Comparison of ENCODE assay signal across 1 cellular context in the genomic region with DNA sequence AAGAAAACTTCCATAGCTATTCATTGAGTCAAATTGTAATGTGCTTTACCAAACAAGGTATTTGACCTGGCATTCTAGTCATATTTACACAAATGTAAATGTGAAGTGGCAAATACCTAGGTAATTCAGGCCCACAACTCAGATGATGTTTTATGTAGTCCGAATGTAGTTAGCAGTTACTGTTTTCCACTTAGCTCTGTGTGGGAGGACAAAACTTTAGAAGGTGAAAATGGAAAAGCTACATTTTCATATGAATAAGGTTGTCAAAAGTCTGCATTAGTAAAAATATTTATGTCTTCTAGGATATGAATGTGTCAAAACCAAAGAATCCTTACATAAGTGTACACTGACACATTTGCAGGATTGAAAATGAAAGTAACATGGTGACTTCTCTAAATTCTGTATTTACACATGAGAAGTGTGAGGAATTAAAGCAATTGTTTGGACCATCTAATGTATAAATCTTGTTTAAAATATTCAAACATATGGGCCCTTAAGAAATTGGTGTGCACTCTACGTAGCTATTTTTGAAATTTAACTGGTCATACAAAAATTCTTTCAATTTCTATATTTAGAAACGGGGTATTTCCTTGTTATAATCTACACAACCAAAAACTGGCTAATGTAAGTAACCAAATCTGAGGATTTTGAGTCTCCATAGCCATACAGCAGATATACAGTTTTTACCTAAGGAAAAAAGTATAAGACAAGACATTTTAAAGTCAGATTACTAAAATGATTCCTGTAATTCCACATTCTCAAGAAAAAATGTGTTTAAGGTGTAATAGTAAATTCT.
TF ChIP-seq lines count a peak whose summit lies in the region.

No MANE protein-coding gene starts in this region.

TF ChIP-seq in IMR-90, 13 proteins besides CTCF, POLR2A, EP300 and RAD21:
- no peak for TF ChIP-seq FOS (IDR thresholded peaks at IDR 0.05; ENCODE audit: low read depth, low read length)
- TF ChIP-seq, protein P1, sequence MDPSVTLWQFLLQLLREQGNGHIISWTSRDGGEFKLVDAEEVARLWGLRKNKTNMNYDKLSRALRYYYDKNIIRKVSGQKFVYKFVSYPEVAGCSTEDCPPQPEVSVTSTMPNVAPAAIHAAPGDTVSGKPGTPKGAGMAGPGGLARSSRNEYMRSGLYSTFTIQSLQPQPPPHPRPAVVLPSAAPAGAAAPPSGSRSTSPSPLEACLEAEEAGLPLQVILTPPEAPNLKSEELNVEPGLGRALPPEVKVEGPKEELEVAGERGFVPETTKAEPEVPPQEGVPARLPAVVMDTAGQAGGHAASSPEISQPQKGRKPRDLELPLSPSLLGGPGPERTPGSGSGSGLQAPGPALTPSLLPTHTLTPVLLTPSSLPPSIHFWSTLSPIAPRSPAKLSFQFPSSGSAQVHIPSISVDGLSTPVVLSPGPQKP (IDR thresholded peaks at IDR 0.05; ENCODE audit: borderline replicate concordance, low read depth, low read length) = no peak
- TF ChIP-seq RFX5 (IDR thresholded peaks at IDR 0.05; ENCODE audit: low read depth, low read length) = no peak
- TF ChIP-seq, protein P2, sequence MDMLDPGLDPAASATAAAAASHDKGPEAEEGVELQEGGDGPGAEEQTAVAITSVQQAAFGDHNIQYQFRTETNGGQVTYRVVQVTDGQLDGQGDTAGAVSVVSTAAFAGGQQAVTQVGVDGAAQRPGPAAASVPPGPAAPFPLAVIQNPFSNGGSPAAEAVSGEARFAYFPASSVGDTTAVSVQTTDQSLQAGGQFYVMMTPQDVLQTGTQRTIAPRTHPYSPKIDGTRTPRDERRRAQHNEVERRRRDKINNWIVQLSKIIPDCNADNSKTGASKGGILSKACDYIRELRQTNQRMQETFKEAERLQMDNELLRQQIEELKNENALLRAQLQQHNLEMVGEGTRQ (IDR thresholded peaks at IDR 0.05; ENCODE audit: low read depth, low read length) = no peak
- no peak for TF ChIP-seq CEBPB (IDR thresholded peaks at IDR 0.05; ENCODE audit: low read depth, low read length)
- TF ChIP-seq MAFK (IDR thresholded peaks at IDR 0.05; ENCODE audit: low read depth, low read length) = no peak
- no peak for TF ChIP-seq MXI1 (IDR thresholded peaks at IDR 0.05; ENCODE audit: borderline replicate concordance, low read depth, low read length)
- no peak for TF ChIP-seq RCOR1 (IDR thresholded peaks at IDR 0.05; ENCODE audit: insufficient replicate concordance, low read length)
- TF ChIP-seq MAZ (IDR thresholded peaks at IDR 0.05; ENCODE audit: borderline replicate concordance, low read depth, low read length) = no peak
- no peak for TF ChIP-seq SMC3 (IDR thresholded peaks at IDR 0.05; ENCODE audit: low read depth, low read length)
- TF ChIP-seq NFE2L2 (IDR thresholded peaks at IDR 0.05; ENCODE audit: low read depth, low read length) = no peak
- no peak for TF ChIP-seq CHD1 (IDR thresholded peaks at IDR 0.05; ENCODE audit: low read depth, low read length)
- TF ChIP-seq BHLHE40 (IDR thresholded peaks at IDR 0.05; ENCODE audit: low read depth, low read length) = no peak
